In the genomic region with DNA sequence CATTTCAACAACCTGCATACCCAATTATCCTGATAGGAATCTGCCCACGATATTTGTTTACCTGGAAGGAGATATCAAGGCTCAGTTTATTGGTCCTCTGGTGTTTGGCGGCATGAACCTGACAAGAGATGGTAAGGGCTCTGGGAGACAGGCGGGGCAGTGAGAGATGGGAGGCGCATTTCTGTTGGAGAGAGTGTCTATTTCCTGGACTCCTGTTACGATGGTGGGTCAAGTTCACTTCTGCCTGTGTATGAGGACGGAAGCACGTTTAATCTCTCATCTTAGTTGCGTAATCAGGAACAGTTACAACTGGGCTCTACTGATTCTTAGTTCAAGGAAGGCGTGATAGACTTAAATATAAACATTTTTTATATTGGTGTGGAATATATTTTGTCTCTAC, we compare ENCODE assay signal across 1 cellular context.
TF ChIP-seq lines count a peak whose summit lies in the region.

No MANE protein-coding gene starts in this region.

TF ChIP-seq in K562, 482 proteins besides CTCF, POLR2A, EP300 and RAD21 (continued from another document and continues in another):
- no peak for TF ChIP-seq ZNF407 (IDR thresholded peaks at IDR 0.05; ENCODE audit: low read depth)
- no peak for TF ChIP-seq PTTG1 (tag; IDR thresholded peaks at IDR 0.05; ENCODE audit: low read depth)
- no peak for TF ChIP-seq ZNF134 (CRISPR knock-in tag; conservative IDR thresholded peaks at IDR 0.05)
- TF ChIP-seq, protein P1, sequence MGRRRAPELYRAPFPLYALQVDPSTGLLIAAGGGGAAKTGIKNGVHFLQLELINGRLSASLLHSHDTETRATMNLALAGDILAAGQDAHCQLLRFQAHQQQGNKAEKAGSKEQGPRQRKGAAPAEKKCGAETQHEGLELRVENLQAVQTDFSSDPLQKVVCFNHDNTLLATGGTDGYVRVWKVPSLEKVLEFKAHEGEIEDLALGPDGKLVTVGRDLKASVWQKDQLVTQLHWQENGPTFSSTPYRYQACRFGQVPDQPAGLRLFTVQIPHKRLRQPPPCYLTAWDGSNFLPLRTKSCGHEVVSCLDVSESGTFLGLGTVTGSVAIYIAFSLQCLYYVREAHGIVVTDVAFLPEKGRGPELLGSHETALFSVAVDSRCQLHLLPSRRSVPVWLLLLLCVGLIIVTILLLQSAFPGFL (CRISPR knock-in tag; IDR thresholded peaks at IDR 0.05): no peak
- no peak for TF ChIP-seq MEIS2 (IDR thresholded peaks at IDR 0.05; ENCODE audit: partially characterized antibody)
- TF ChIP-seq, protein P2, sequence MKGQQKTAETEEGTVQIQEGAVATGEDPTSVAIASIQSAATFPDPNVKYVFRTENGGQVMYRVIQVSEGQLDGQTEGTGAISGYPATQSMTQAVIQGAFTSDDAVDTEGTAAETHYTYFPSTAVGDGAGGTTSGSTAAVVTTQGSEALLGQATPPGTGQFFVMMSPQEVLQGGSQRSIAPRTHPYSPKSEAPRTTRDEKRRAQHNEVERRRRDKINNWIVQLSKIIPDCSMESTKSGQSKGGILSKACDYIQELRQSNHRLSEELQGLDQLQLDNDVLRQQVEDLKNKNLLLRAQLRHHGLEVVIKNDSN (CRISPR knock-in tag; IDR thresholded peaks at IDR 0.05): no peak
- TF ChIP-seq ZFP36 (IDR thresholded peaks at IDR 0.05; ENCODE audit: low read depth, low read length, partially characterized antibody): no peak
- TF ChIP-seq KDM4B (IDR thresholded peaks at IDR 0.05; ENCODE audit: borderline replicate concordance in 2 of 2, low read depth in 1 of 2): no peak
- TF ChIP-seq HNRNPK (IDR thresholded peaks at IDR 0.05; ENCODE audit: low read depth, low read length, poor library complexity, severe bottlenecking): no peak
- no peak for TF ChIP-seq NONO (IDR thresholded peaks at IDR 0.05; ENCODE audit: low read depth in 2 of 2, low read length in 1 of 2)
- no peak for TF ChIP-seq AFF4 (CRISPR knock-in tag; IDR thresholded peaks at IDR 0.05)
- TF ChIP-seq ZNF696 (CRISPR knock-in tag; conservative IDR thresholded peaks at IDR 0.05): no peak
- no peak for TF ChIP-seq THRAP3 (IDR thresholded peaks at IDR 0.05; ENCODE audit: borderline replicate concordance)
- no peak for TF ChIP-seq KAT8 (IDR thresholded peaks at IDR 0.05; ENCODE audit: low read depth)
- TF ChIP-seq SIN3A (IDR thresholded peaks at IDR 0.05; ENCODE audit: borderline replicate concordance in 2 of 2, control insufficient read depth in 1 of 2, low read depth in 2 of 2, low read length in 2 of 2): no peak
- no peak for TF ChIP-seq ZEB2 (IDR thresholded peaks at IDR 0.05)
- TF ChIP-seq GABPB2 (CRISPR knock-in tag; conservative IDR thresholded peaks at IDR 0.05): no peak
- TF ChIP-seq BRD4 (IDR thresholded peaks at IDR 0.05): no peak
- no peak for TF ChIP-seq THRA (IDR thresholded peaks at IDR 0.05)
- peak; percentile 71 for TF ChIP-seq ATF3 (IDR thresholded peaks at IDR 0.05)
- no peak for TF ChIP-seq ATF3 (CRISPR knock-in tag; conservative IDR thresholded peaks at IDR 0.05)
- TF ChIP-seq, protein P3, sequence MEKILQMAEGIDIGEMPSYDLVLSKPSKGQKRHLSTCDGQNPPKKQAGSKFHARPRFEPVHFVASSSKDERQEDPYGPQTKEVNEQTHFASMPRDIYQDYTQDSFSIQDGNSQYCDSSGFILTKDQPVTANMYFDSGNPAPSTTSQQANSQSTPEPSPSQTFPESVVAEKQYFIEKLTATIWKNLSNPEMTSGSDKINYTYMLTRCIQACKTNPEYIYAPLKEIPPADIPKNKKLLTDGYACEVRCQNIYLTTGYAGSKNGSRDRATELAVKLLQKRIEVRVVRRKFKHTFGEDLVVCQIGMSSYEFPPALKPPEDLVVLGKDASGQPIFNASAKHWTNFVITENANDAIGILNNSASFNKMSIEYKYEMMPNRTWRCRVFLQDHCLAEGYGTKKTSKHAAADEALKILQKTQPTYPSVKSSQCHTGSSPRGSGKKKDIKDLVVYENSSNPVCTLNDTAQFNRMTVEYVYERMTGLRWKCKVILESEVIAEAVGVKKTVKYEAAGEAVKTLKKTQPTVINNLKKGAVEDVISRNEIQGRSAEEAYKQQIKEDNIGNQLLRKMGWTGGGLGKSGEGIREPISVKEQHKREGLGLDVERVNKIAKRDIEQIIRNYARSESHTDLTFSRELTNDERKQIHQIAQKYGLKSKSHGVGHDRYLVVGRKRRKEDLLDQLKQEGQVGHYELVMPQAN (IDR thresholded peaks at IDR 0.05; ENCODE audit: borderline replicate concordance): no peak
- TF ChIP-seq ZKSCAN3 (CRISPR knock-in tag; IDR thresholded peaks at IDR 0.05): no peak
- TF ChIP-seq, protein P4, sequence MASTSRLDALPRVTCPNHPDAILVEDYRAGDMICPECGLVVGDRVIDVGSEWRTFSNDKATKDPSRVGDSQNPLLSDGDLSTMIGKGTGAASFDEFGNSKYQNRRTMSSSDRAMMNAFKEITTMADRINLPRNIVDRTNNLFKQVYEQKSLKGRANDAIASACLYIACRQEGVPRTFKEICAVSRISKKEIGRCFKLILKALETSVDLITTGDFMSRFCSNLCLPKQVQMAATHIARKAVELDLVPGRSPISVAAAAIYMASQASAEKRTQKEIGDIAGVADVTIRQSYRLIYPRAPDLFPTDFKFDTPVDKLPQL (IDR thresholded peaks at IDR 0.05; ENCODE audit: extremely low read depth, insufficient read length): no peak
- TF ChIP-seq HNRNPL (IDR thresholded peaks at IDR 0.05; ENCODE audit: low read depth, low read length): no peak
- TF ChIP-seq PHF21A (IDR thresholded peaks at IDR 0.05; ENCODE audit: borderline replicate concordance, low read depth): no peak
- no peak for TF ChIP-seq ZNF174 (CRISPR knock-in tag; IDR thresholded peaks at IDR 0.05)
- TF ChIP-seq CXXC5 (CRISPR knock-in tag; IDR thresholded peaks at IDR 0.05): 0 out of 2 replicates have a peak, but pooled peaks have one; percentile 26
- TF ChIP-seq EP400 (IDR thresholded peaks at IDR 0.05): peak; percentile 29; the same call in 1 of the 2 replicates
- no peak for TF ChIP-seq SNAPC5 (CRISPR knock-in tag; IDR thresholded peaks at IDR 0.05)
- TF ChIP-seq ZNF280A (IDR thresholded peaks at IDR 0.05; ENCODE audit: low read depth, partially characterized antibody): no peak
- peak in 1 of 2 experiments; percentile 65; a peak in 3 of 4 replicates for TF ChIP-seq TRIM24 (IDR thresholded peaks at IDR 0.05)
- TF ChIP-seq XRCC5 (IDR thresholded peaks at IDR 0.05; ENCODE audit: low read depth, low read length): no peak
- no peak for TF ChIP-seq E2F1 (CRISPR knock-in tag; IDR thresholded peaks at IDR 0.05)
